In genomic region chr6:55726144-55726543, GRCh38 we compare ENCODE assay signal across 19 cellular contexts.
"Had no signal": no experiment of that assay in that cellular context is flagged by ENCODE, and none has a peak within 500 bp of the region (broad histone marks: within the 10 kb centered on the region; RNA-seq: fewer than 3 reads in every experiment).

No MANE protein-coding gene starts in this region.

- FAIRE-seq: endometrium had no signal

- H3K27me3 Mint-ChIP-seq: brain; naive thymus-derived CD8-positive, alpha-beta T cell had no signal

- H3K36me3 Mint-ChIP-seq: activated naive CD4-positive, alpha-beta T cell treated with anti-CD3 and anti-CD28 coated beads, Interleukin-2, amount 50 U/mL, for 72 hours; brain; naive thymus-derived CD8-positive, alpha-beta T cell had no signal

- H3K4me1 Mint-ChIP-seq: naive thymus-derived CD8-positive, alpha-beta T cell had no signal

- H3K36me3 ChIP-seq: gastrocnemius medialis, heart left ventricle, thyroid gland had no signal

- H3K4me1 ChIP-seq: gastrocnemius medialis, heart left ventricle, thyroid gland had no signal

- H3K9me3 ChIP-seq: gastrocnemius medialis, heart left ventricle, thyroid gland had no signal

- H3K27ac ChIP-seq: gastrocnemius medialis, heart left ventricle, thyroid gland had no signal

- ATAC-seq: activated naive CD4-positive, alpha-beta T cell treated with anti-CD3 and anti-CD28 coated beads, Interleukin-2, amount 50 U/mL, for 72 hours; gastrocnemius medialis; heart left ventricle; left ventricle myocardium superior; naive thymus-derived CD8-positive, alpha-beta T cell had no signal

- H3K4me3 ChIP-seq: gastrocnemius medialis, heart left ventricle, thyroid gland had no signal

- H3K27me3 ChIP-seq: gastrocnemius medialis, heart left ventricle, thyroid gland had no signal

- H3K9me3 Mint-ChIP-seq: brain had no signal

- DNase-seq: activated CD4-positive, alpha-beta T cell treated with anti-CD3 and anti-CD28 coated beads, Interleukin-2, amount 50 U/mL, for 48 hours; activated gamma-delta T cell treated with Interleukin-2 at 50 U/mL for 16 hours; amniotic stem cell; cortex of kidney; erythroblast; gastrocnemius medialis; heart left ventricle; kidney glomerular epithelial cell; left ventricle myocardium superior; mesendoderm; naive thymus-derived CD8-positive, alpha-beta T cell; retina; stimulated activated CD4-positive, alpha-beta T cell treated with anti-CD3 and anti-CD28 coated beads, Interleukin-1b, Interleukin-23, amount 100 ng/mL, for 48 hours; stimulated activated CD8-positive, alpha-beta memory T cell treated with anti-CD3 and anti-CD28 coated beads, Interleukin-4, amount 100 ng/mL, for 48 hours; stimulated activated naive CD4-positive, alpha-beta T cell treated with Interleukin-2 at 50 U/mL for 16 hours; thyroid gland had no signal

- H3K4me3 Mint-ChIP-seq: brain; naive thymus-derived CD8-positive, alpha-beta T cell had no signal

- H3K27ac Mint-ChIP-seq: activated naive CD4-positive, alpha-beta T cell treated with anti-CD3 and anti-CD28 coated beads, Interleukin-2, amount 50 U/mL, for 72 hours; brain; naive thymus-derived CD8-positive, alpha-beta T cell had no signal
